Comparison of ENCODE assay signal across 1 cellular context in genomic region chr2:20425371-20425881, GRCh38.
TF ChIP-seq lines count a peak whose summit lies in the region.

No MANE protein-coding gene starts in this region.

TF ChIP-seq in HepG2, 621 proteins besides CTCF, POLR2A, EP300 and RAD21 (continued from another document):
- TF ChIP-seq ZBTB10 (CRISPR knock-in tag; IDR thresholded peaks at IDR 0.05; ENCODE audit: borderline replicate concordance), result no peak
- TF ChIP-seq SMAD3 (CRISPR knock-in tag; IDR thresholded peaks at IDR 0.05), result no peak
- no peak for TF ChIP-seq TGIF2 (CRISPR knock-in tag; IDR thresholded peaks at IDR 0.05)
- TF ChIP-seq CREB3 (CRISPR knock-in tag; IDR thresholded peaks at IDR 0.05), result no peak
- TF ChIP-seq SP140L (CRISPR knock-in tag; IDR thresholded peaks at IDR 0.05; ENCODE audit: borderline replicate concordance), result no peak
